In the genomic region with DNA sequence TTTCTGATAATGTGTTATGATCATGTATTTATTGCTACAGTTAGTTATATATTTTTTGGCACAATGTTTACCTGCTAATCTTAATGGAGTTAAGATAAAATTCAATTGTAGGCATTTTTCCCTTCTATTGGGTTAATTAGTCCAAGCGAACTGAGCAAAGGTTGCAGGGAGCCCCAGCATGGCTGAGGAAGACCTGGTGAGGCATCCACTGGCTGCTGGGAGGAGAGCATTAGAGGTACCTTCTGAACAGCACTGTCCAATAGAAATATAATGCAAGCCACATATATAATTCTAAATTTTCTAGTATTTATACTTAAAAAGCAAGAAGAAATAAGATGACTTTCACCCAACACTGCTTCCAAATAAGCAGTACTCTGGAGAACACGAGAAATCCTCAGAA, we compare ENCODE assay signal across 1 cellular context.
TF ChIP-seq lines count a peak whose summit lies in the region.

No MANE protein-coding gene starts in this region.

TF ChIP-seq in H1, 55 proteins besides CTCF, POLR2A, EP300 and RAD21:
- TF ChIP-seq FOSL1 (IDR thresholded peaks at IDR 0.05; ENCODE audit: insufficient read depth, low read depth, low read length), result no peak
- TF ChIP-seq KDM5A (IDR thresholded peaks at IDR 0.05; ENCODE audit: low read length), result no peak
- no peak for TF ChIP-seq NRF1 (IDR thresholded peaks at IDR 0.05; ENCODE audit: low read depth, low read length)
